8 cellular contexts compared by ENCODE assay signal in genomic region chr4:165378763-165379631, GRCh38. TPM values are rescaled to one million over a fixed set of nuclear protein-coding genes. Genes with fewer than 3 reads are reported as not detected.
DNase-seq lines count a peak whose midpoint lies in the region; ATAC-seq and TF ChIP-seq lines count a peak whose summit lies in the region.

Gene CPE, plus strand, starts transcription at chr4:165379008. Its CDS starts 214 bp downstream, at chr4:165379222.

- H3K27ac ChIP-seq in HEK293 (ENCODE audit: extremely low read depth, low read depth, low read length) = peak within 1 kb of the TSS; percentile 86
- peak within 1 kb of the TSS; percentile 46 for H3K27ac ChIP-seq in right cardiac atrium (ENCODE audit: low read length)
- H3K27ac ChIP-seq in psoas muscle = peak within 1 kb of the TSS; percentile 24
- peak within 1 kb of the TSS; percentile 73 for H3K27ac ChIP-seq in vagina

- no peaks in the 10 kb centered on the region for H3K9me3 ChIP-seq in ES-I3 (ENCODE audit: control insufficient read depth, insufficient read depth, low read length)
- H3K9me3 ChIP-seq in HEK293 (ENCODE audit: control insufficient read depth, insufficient read depth, low read depth, low read length) = no peaks in the 10 kb centered on the region
- no peaks in the 10 kb centered on the region for H3K9me3 ChIP-seq in T-helper 17 cell (ENCODE audit: control insufficient read depth, low read length, poor library complexity, severe bottlenecking)
- H3K9me3 ChIP-seq in right cardiac atrium (ENCODE audit: control insufficient read depth, low read length) = no peaks in the 10 kb centered on the region
- peaks cover 7% of the 10 kb centered on the region for H3K9me3 ChIP-seq in psoas muscle
- H3K9me3 ChIP-seq in vagina = no peaks in the 10 kb centered on the region

- intact Hi-C loops in right cardiac atrium (cut with DNase I) = no loop called here
- intact Hi-C loops in psoas muscle (cut with DNase I) = no loop called here
- intact Hi-C loops in vagina (cut with DNase I) = loop anchor here (10.0 kb wide), 1 partner anchor 86 kb away; no protein-coding TSS in a partner anchor

- POLR2A ChIA-PET in HEK293 (lab: Yijun Ruan, JAX) = interaction anchor here (0.5 to 1.6 kb wide), 9 partner anchors 14 to 157 kb away, joined by 3 to 9 read pairs (median 3); partner anchors contain the start of gene MSMO1

- H3K4me3 ChIP-seq in HEK293 (ENCODE audit: low read depth, low read length) (peak within 1 kb of the TSS; percentile 76), astrocyte of the spinal cord (ENCODE audit: low read depth, low read length) (peak within 1 kb of the TSS; percentile 60), right cardiac atrium (ENCODE audit: low read length) (peak within 1 kb of the TSS; percentile 58), psoas muscle (peak within 1 kb of the TSS; percentile 55), vagina (peak within 1 kb of the TSS; percentile 53 to 56)

- H3K36me3 Mint-ChIP-seq in T-helper 17 cell (ENCODE audit: low read depth) = no peaks in the 10 kb centered on the region

- TF ChIP-seq CTCF in HEK293 (tag by site-specific recombination; IDR thresholded peaks at IDR 0.05) (peak; percentile 95), astrocyte of the spinal cord (IDR thresholded peaks at IDR 0.05; ENCODE audit: low read depth, low read length) (peak; percentile 59), psoas muscle (IDR thresholded peaks at IDR 0.05) (peak; percentile 35), vagina (IDR thresholded peaks at IDR 0.05) (peak in 1 of 3 experiments; percentile 66)

- peaks cover 5% of the 10 kb centered on the region for H3K4me1 Mint-ChIP-seq in T-helper 17 cell

- CTCF ChIA-PET in HEK293 (lab: Yijun Ruan, JAX) = interaction anchor here (0.6 to 1.5 kb wide), 7 partner anchors 11 to 381 kb away, joined by 3 to 4 read pairs (median 3); partner anchors contain the start of gene MSMO1

- H3K27me3 ChIP-seq in right cardiac atrium (ENCODE audit: control insufficient read depth, insufficient read depth) = no peaks in the 10 kb centered on the region
- H3K27me3 ChIP-seq in psoas muscle (ENCODE audit: insufficient read depth in 3 of 3, low read length in 2 of 3) = peaks cover 0 to 34% (median 1%) of the 10 kb centered on the region in 3 donors
- no peaks in the 10 kb centered on the region for H3K27me3 ChIP-seq in vagina

- H3K36me3 ChIP-seq in ES-I3 (ENCODE audit: insufficient read depth, low read length) = no peaks in the 10 kb centered on the region
- no peaks in the 10 kb centered on the region for H3K36me3 ChIP-seq in HEK293 (ENCODE audit: control insufficient read depth in 2 of 2, insufficient read depth in 1 of 2, low read length in 2 of 2)
- H3K36me3 ChIP-seq in psoas muscle (ENCODE audit: insufficient read depth in 1 of 2, low read depth in 1 of 2) = no peaks in the 10 kb centered on the region
- H3K36me3 ChIP-seq in vagina = no peaks in the 10 kb centered on the region

- under 1% methylated on average over 82 of the region's 82 CpGs for WGBS in right cardiac atrium
- whole genome bisulfite sequencing in psoas muscle, 3 donors = 1 to 2% (median 1%) methylated on average over 62 to 82 of the region's 82 CpGs

- H3K4me1 ChIP-seq in ES-I3 (ENCODE audit: insufficient read depth, low read length) (peaks cover 5% of the 10 kb centered on the region), HEK293 (ENCODE audit: control insufficient read depth, insufficient read depth, low read length) (peaks cover 21% of the 10 kb centered on the region), right cardiac atrium (ENCODE audit: control insufficient read depth, insufficient read depth, low read length) (peaks cover 2% of the 10 kb centered on the region), psoas muscle (no peaks in the 10 kb centered on the region), vagina (peaks cover 4% of the 10 kb centered on the region)

- H3K27me3 Mint-ChIP-seq in T-helper 17 cell = peaks cover 63% of the 10 kb centered on the region

- peak; percentile 98 for ATAC-seq in T-helper 17 cell
- ATAC-seq in right cardiac atrium = peak; percentile 98
- peak; percentile 71 to 98 (median 96) for ATAC-seq in psoas muscle

- peak within 1 kb of the TSS; percentile 81 for H3K4me3 Mint-ChIP-seq in T-helper 17 cell

- H3K9ac ChIP-seq in ES-I3 (ENCODE audit: low read depth, low read length) = peak within 1 kb of the TSS; percentile 60

- DNase-seq in NCI-H1092 (lab: John Stamatoyannopoulos, UW) = peak; percentile 75
- DNase-seq in T-helper 17 cell = peak; percentile 13 to 31 (median 18)
- DNase-seq in astrocyte of the spinal cord (ENCODE audit: low read depth, low spot score) = peak; percentile 83
- DNase-seq in right cardiac atrium = peak; percentile 78 to 92 (median 91)
- DNase-seq in psoas muscle = peak; percentile 81 to 82
- DNase-seq in vagina (ENCODE audit: extremely low spot score in 2 of 2) = no peak

- no peak for TF ChIP-seq POLR2A in vagina (IDR thresholded peaks at IDR 0.05)

- in situ Hi-C loops in astrocyte of the spinal cord (cut with HindIII; ENCODE audit: low sequenced_read_pairs) = no loop called here

- H3K27ac Mint-ChIP-seq in T-helper 17 cell = no peak within 1 kb of the TSS

TF ChIP-seq in HEK293, 187 proteins besides CTCF, POLR2A, EP300 and RAD21 (continues in another document):
- TF ChIP-seq GLIS1 (tag by site-specific recombination; IDR thresholded peaks at IDR 0.05) (peak; percentile 70), WT1 (tag by site-specific recombination; IDR thresholded peaks at IDR 0.05) (no peak), GLIS2 (tag by site-specific recombination; IDR thresholded peaks at IDR 0.05) (peak; percentile 81), ZIC2 (tag by site-specific recombination; IDR thresholded peaks at IDR 0.05) (peak; percentile 22; the same call in 1 of the 2 replicates), ZNF335 (tag by site-specific recombination; conservative IDR thresholded peaks at IDR 0.05) (peak; percentile 69), ZNF660 (tag by site-specific recombination; IDR thresholded peaks at IDR 0.05) (peak; percentile 79), ZBTB26 (tag by site-specific recombination; optimal IDR thresholded peaks at IDR 0.05) (peak; percentile 61), ZBTB20 (tag by site-specific recombination; IDR thresholded peaks at IDR 0.05) (peak; percentile 85), ZXDB (tag by site-specific recombination; IDR thresholded peaks at IDR 0.05) (peak; percentile 45; the same call in 1 of the 2 replicates), ZNF747 (tag by site-specific recombination; IDR thresholded peaks at IDR 0.05) (no peak), SP2 (tag by site-specific recombination; IDR thresholded peaks at IDR 0.05) (peak; percentile 31; the same call in 1 of the 2 replicates), ZNF768 (tag by site-specific recombination; IDR thresholded peaks at IDR 0.05) (no peak), YY1 (tag by site-specific recombination; IDR thresholded peaks at IDR 0.05) (peak; percentile 33; the same call in 1 of the 2 replicates), ZSCAN30 (tag by site-specific recombination; IDR thresholded peaks at IDR 0.05) (peak; percentile 91), ZNF324 (tag by site-specific recombination; IDR thresholded peaks at IDR 0.05) (0 out of 2 replicates have a peak, but pooled peaks have one; percentile 33), ZNF514 (tag by site-specific recombination; IDR thresholded peaks at IDR 0.05) (no peak), ZNF623 (tag by site-specific recombination; IDR thresholded peaks at IDR 0.05) (no peak), PRDM10 (tag by site-specific recombination; IDR thresholded peaks at IDR 0.05) (peak; percentile 99), OVOL3 (tag by site-specific recombination; IDR thresholded peaks at IDR 0.05) (no peak), ZNF621 (tag by site-specific recombination; IDR thresholded peaks at IDR 0.05) (no peak)

RNA-seq across cellular contexts. Expression of gene CPE, which starts in this region (rescaled TPM):
- total RNA-seq in T-helper 17 cell (not detected), right cardiac atrium (100 to 1,000 TPM in 2 of 4 donors, 10 to 100 TPM in 2; 86.4 to 157 (median 97.1) TPM), psoas muscle (10 to 100 TPM; 12.2 to 34.8 (median 22.4) TPM), vagina (103 TPM)
- polyA plus RNA-seq in right cardiac atrium (68.2 TPM), psoas muscle (10 to 100 TPM in 2 of 3 donors, 1 to 10 TPM in 1; 9.4 to 10.3 (median 10.1) TPM)

Comparison
In these comparisons a context has a peak if more than half of its experiments do, and no peak if none do; other contexts are left out.
1. RNA of gene CPE (total RNA-seq): 103 TPM in vagina (single experiment), 86.4 to 157 TPM in right cardiac atrium and 12.2 to 34.8 TPM in psoas muscle; not detected in T-helper 17 cell; every median in the first group is over 10 times any median in the second.
2. Peak in DNase-seq and ATAC-seq in T-helper 17 cell; RNA of the gene not detected or under 1 TPM.
3. H3K27ac ChIP-seq: peak in every context shown above with its lines; median percentile 86 in HEK293; 73 in vagina; 46 in right cardiac atrium; 24 in psoas muscle.
4. DNase-seq: peak in NCI-H1092 (single experiment), astrocyte of the spinal cord (single experiment), right cardiac atrium (3 of 3) and psoas muscle (2 of 2); none in vagina (0 of 2).
5. Peak in every context shown above with its lines, with median percentiles within 50 percentile points of each other: H3K4me3 ChIP-seq and ATAC-seq.